In genomic region chr18:54671291-54671881, GRCh38 we compare ENCODE assay signal across 8 cellular contexts.
A peak's percentile ranks its signal among the peaks of the same experiment; 100 is the strongest.
DNase-seq lines count a peak whose midpoint lies in the region; ATAC-seq and TF ChIP-seq lines count a peak whose summit lies in the region.

No MANE protein-coding gene starts in this region.

- peaks cover 19% of the 10 kb centered on the region for H3K4me1 Mint-ChIP-seq in neural crest cell

- H3K27ac ChIP-seq in substantia nigra (ENCODE audit: low read depth, low read length, poor library complexity, severe bottlenecking) = no peak overlapping the region

- peaks cover 3% of the 10 kb centered on the region for H3K9me3 Mint-ChIP-seq in neural crest cell

- H3K36me3 Mint-ChIP-seq in neural crest cell (ENCODE audit: low read depth) = peaks cover 5% of the 10 kb centered on the region

- no peak overlapping the region for H3K4me3 Mint-ChIP-seq in neural crest cell

- no peaks in the 10 kb centered on the region for H3K36me3 ChIP-seq in GM06990 (ENCODE audit: control insufficient read depth, insufficient read depth, low read length)

- no peak overlapping the region for H3K4me3 ChIP-seq in GM06990 (replicated peaks; ENCODE audit: low read depth, low read length)

- TF ChIP-seq CTCF in GM06990 (IDR thresholded peaks at IDR 0.05; ENCODE audit: insufficient read depth, low read length, poor library complexity, severe bottlenecking) (peak; percentile 36), neural crest cell (conservative IDR thresholded peaks at IDR 0.05) (peak; percentile 87)

- H3K27me3 Mint-ChIP-seq in neural crest cell (ENCODE audit: low read depth) = no peaks in the 10 kb centered on the region

- ATAC-seq in GM21390 (IDR thresholded peaks at IDR 0.05; ENCODE audit: unreplicated experiment) = no peak

- H3K27me3 ChIP-seq in GM06990 (replicated peaks; ENCODE audit: control insufficient read depth, insufficient read depth, low read length) = no peaks in the 10 kb centered on the region

- no peak overlapping the region for H3K27ac Mint-ChIP-seq in neural crest cell (ENCODE audit: unreplicated experiment)

- DNase-seq in A172 (ENCODE audit: low spot score) (peak; percentile 15), GM06990 (ENCODE audit: extremely low read depth, insufficient read length) (no peak), NCI-H460 (ENCODE audit: extremely low read depth, low read depth) (peak; percentile 30), dermis microvascular lymphatic vessel endothelial cell (ENCODE audit: low read depth in 2 of 2) (peak; percentile 17 to 46), neural crest cell (ENCODE audit: low read depth, low spot score) (no peak), substantia nigra (lab: John Stamatoyannopoulos, UW) (no peak)
- no peak for DNase-seq in activated CD4-positive, alpha-beta T cell treated with anti-CD3 and anti-CD28 coated beads for 1 hour

Comparison
In these comparisons a context has a peak if more than half of its experiments do, and no peak if none do; other contexts are left out.
1. DNase-seq: peak in A172 (single experiment), NCI-H460 (single experiment) and dermis microvascular lymphatic vessel endothelial cell (2 of 2); none in GM06990 (single experiment), neural crest cell (single experiment), activated CD4-positive, alpha-beta T cell treated with anti-CD3 and anti-CD28 coated beads for 1 hour (single experiment) and substantia nigra (0 of 49).